Comparison of ENCODE assay signal across 7 cellular contexts in the genomic region with DNA sequence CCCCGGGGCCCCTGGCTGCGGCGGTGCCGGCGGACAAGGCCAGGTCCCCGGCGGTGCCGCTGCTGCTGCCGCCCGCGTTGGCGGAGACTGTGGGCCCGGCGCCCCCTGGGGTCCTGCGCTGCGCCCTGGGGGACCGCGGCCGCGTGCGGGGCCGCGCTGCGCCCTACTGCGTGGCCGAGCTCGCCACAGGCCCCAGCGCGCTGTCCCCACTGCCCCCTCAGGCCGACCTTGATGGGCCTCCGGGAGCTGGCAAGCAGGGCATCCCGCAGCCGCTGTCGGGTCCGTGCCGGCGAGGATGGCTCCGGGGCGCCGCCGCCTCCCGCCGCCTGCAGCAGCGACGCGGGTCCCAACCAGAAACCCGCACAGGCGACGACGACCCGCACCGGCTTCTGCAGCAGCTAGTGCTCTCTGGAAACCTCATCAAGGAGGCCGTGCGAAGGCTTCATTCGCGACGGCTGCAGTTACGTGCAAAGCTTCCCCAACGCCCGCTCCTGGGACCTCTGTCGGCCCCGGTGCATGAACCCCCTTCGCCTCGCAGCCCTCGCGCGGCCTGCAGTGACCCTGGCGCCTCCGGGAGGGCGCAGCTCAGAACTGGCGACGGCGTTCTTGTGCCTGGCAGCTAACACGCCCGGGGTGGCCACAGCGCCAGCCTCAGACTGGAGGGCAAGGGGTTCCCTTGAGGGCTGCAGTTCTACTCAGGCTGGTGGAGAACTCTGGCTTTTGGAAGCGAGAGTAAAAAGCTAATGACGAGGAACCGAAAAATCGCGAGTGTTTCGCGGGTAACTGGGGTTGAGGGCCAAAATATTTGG. TPM values are rescaled to one million over a fixed set of nuclear protein-coding genes. Genes with fewer than 3 reads are reported as not detected.
DNase-seq lines count a peak whose midpoint lies in the region; ATAC-seq and TF ChIP-seq lines count a peak whose summit lies in the region.

No MANE protein-coding gene starts in this region.

- H3K9me3 ChIP-seq in transverse colon: no peaks in the 10 kb centered on the region

- peak; percentile 75 for DNase-seq in RPMI8226
- peak; percentile 27 to 59 (median 48) for DNase-seq in activated naive CD4-positive, alpha-beta T cell (lab: John Stamatoyannopoulos, UW)
- peak; percentile 79 for DNase-seq in glutamatergic neuron
- no peak for DNase-seq in omental fat pad (ENCODE audit: low spot score)
- DNase-seq in transverse colon: peak; percentile 74

- peak overlapping the region; percentile 93 for H3K4me3 Mint-ChIP-seq in glutamatergic neuron (ENCODE audit: unreplicated experiment)

- peak overlapping the region; percentile 72 to 84 (median 75) for H3K4me3 ChIP-seq in transverse colon

- no peaks in the 10 kb centered on the region for H3K27me3 ChIP-seq in transverse colon

- H3K9me3 Mint-ChIP-seq in glutamatergic neuron (ENCODE audit: unreplicated experiment): peaks cover 10% of the 10 kb centered on the region

- H3K27ac Mint-ChIP-seq in glutamatergic neuron (ENCODE audit: unreplicated experiment): peak overlapping the region; percentile 80

- ATAC-seq in GM18499 (IDR thresholded peaks at IDR 0.05; ENCODE audit: insufficient read depth, unreplicated experiment): peak; percentile 5
- ATAC-seq in HG02970 (IDR thresholded peaks at IDR 0.05; ENCODE audit: low FRiP score, unreplicated experiment): peak; percentile 24
- peak; percentile 11 for ATAC-seq in omental fat pad (ENCODE audit: low FRiP score)

- peaks cover 21% of the 10 kb centered on the region for H3K4me1 Mint-ChIP-seq in glutamatergic neuron (ENCODE audit: low read depth, unreplicated experiment)

- no peaks in the 10 kb centered on the region for H3K36me3 Mint-ChIP-seq in glutamatergic neuron (ENCODE audit: unreplicated experiment)

- no peak for TF ChIP-seq CTCF in glutamatergic neuron (IDR thresholded peaks at IDR 0.05; ENCODE audit: partially characterized antibody, unreplicated experiment)
- no peak for TF ChIP-seq CTCF in omental fat pad (IDR thresholded peaks at IDR 0.05)
- TF ChIP-seq CTCF in transverse colon (IDR thresholded peaks at IDR 0.05): peak in 2 of 5 experiments; percentile 10 to 16

- H3K36me3 ChIP-seq in transverse colon: no peaks in the 10 kb centered on the region

- in situ Hi-C loops in transverse colon (cut with MboI; ENCODE audit: low pct_ligation_motif_present in 1 of 4, low pct_unique_long_range_greater_than_20kb in 1 of 4, low sequenced_read_pairs in 3 of 4): no loop called here

- TF ChIP-seq POLR2A in transverse colon (IDR thresholded peaks at IDR 0.05): peak; percentile 67

- intact Hi-C loops in transverse colon (cut with DNase I; ENCODE audit: low total_unique reads): no loop called here

- peaks cover 13% of the 10 kb centered on the region for H3K27me3 Mint-ChIP-seq in glutamatergic neuron (ENCODE audit: unreplicated experiment)

- peak overlapping the region; percentile 92 to 98 (median 96) for H3K27ac ChIP-seq in transverse colon

- peaks cover 7 to 27% (median 21%) of the 10 kb centered on the region in 4 donors for H3K4me1 ChIP-seq in transverse colon

- 1% methylated on average over 33 of the region's 83 CpGs; no CpG with 5 or more reads in 1 of the 2 donors for WGBS in transverse colon (ENCODE audit: low coverage in 1 of 2), 2 donors

- no peak for TF ChIP-seq EP300 in transverse colon (IDR thresholded peaks at IDR 0.05; ENCODE audit: low read depth)

RNA-seq across cellular contexts. Expression of a gene that starts 0.8 kb away (rescaled TPM):
- 10.0 TPM for total RNA-seq in glutamatergic neuron (ENCODE audit: unreplicated experiment)
- 10 to 100 TPM in 1 of 4 donors, 1 to 10 TPM in 3; 4.2 to 22.9 (median 5.9) TPM for total RNA-seq in omental fat pad
- total RNA-seq in transverse colon: 10 to 100 TPM in 2 of 4 donors, 1 to 10 TPM in 2; 5.8 to 15.7 (median 10.3) TPM

RNA-seq across cellular contexts. Expression of a gene that starts 14.7 kb away (rescaled TPM):
- total RNA-seq in glutamatergic neuron (ENCODE audit: unreplicated experiment): 15.9 TPM
- 10 to 100 TPM in 3 of 4 donors, 1 to 10 TPM in 1; 8.4 to 32.9 (median 14.2) TPM for total RNA-seq in omental fat pad
- 10 to 100 TPM; 46.4 to 72.2 (median 54.6) TPM for total RNA-seq in transverse colon

RNA-seq across cellular contexts. Expression of a gene that starts 27.4 kb away (rescaled TPM):
- total RNA-seq in glutamatergic neuron (ENCODE audit: unreplicated experiment) (9.8 TPM), omental fat pad (10 to 100 TPM in 1 of 4 donors, 1 to 10 TPM in 3; 4.5 to 19.4 (median 5.3) TPM), transverse colon (1 to 10 TPM; 4.5 to 8.4 (median 7.4) TPM)
